25 cellular contexts compared by ENCODE assay signal in the genomic region with DNA sequence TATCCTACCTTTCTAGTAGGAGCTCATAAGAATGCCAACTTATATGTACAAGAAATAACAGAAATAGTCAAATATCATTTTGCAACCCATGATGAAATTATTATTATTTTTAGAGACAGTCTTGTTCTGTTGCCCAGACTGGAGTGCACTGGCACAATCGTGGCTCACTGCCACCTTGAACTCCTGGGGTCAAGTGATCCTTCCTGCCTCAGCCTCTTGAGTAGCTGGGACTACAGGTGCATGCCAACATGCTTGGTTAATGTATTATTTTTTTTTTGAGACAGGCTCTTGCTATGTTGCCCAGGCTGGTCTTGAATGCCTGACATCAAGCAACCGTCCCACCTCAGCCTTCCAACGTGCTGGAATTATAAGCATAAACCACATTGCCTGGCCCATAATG. TPM values are rescaled to one million over a fixed set of nuclear protein-coding genes. Genes with fewer than 3 reads are reported as not detected.
DNase-seq lines count a peak whose midpoint lies in the region; ATAC-seq, FAIRE-seq and TF ChIP-seq lines count a peak whose summit lies in the region.
"Had no signal": no experiment of that assay in that cellular context is flagged by ENCODE, and none has a peak within 500 bp of the region (broad histone marks: within the 10 kb centered on the region; RNA-seq: fewer than 3 reads in every experiment).

No MANE protein-coding gene starts in this region.

- H3K27ac Mint-ChIP-seq in activated T-cell treated with anti-CD3 and anti-CD28 coated beads, Interleukin-2, amount 50 U/mL, for 72 hours: peak overlapping the region; percentile 60
- peak overlapping the region; percentile 24 for H3K27ac Mint-ChIP-seq in activated naive CD8-positive, alpha-beta T cell
- peak overlapping the region; percentile 91 for H3K27ac Mint-ChIP-seq in stimulated activated memory B cell treated with anti-CD40 and anti-IgM and Interleukin-4, amounts not matched to agents 10 μg/mL and 1 μg/mL and 100 μg/mL, for 72 hours
- H3K27ac Mint-ChIP-seq: activated CD4-positive, alpha-beta memory T cell treated with anti-CD3 and anti-CD28 coated beads for 36 hours; activated naive CD8-positive, alpha-beta T cell treated with anti-CD3 and anti-CD28 coated beads, Interleukin-2, amount 10 ng/mL, durations not matched to agents 7 days and 5 days; T-helper 1 cell treated with Interleukin-12 subunit alpha and Interleukin-12 subunit beta and Interleukin-4 antibody, amounts not matched to agents 30 μg/mL and 1 μg/mL, for 36 hours had no signal

- H3K27me3 Mint-ChIP-seq in activated T-cell treated with anti-CD3 and anti-CD28 coated beads, Interleukin-2, amount 50 U/mL, for 72 hours (ENCODE audit: low read depth): no peaks in the 10 kb centered on the region
- no peaks in the 10 kb centered on the region for H3K27me3 Mint-ChIP-seq in activated naive CD8-positive, alpha-beta T cell
- no peaks in the 10 kb centered on the region for H3K27me3 Mint-ChIP-seq in stimulated activated memory B cell treated with anti-CD40 and anti-IgM and Interleukin-4, amounts not matched to agents 10 μg/mL and 1 μg/mL and 100 μg/mL, for 72 hours
- H3K27me3 Mint-ChIP-seq: activated CD4-positive, alpha-beta memory T cell treated with anti-CD3 and anti-CD28 coated beads for 36 hours; activated naive CD8-positive, alpha-beta T cell treated with anti-CD3 and anti-CD28 coated beads, Interleukin-2, amount 10 ng/mL, durations not matched to agents 7 days and 5 days; stimulated activated naive CD8-positive, alpha-beta T cell treated with anti-CD3 and anti-CD28 coated beads, Interleukin-15, Interleukin-2, amounts not matched to agents 100 ng/mL and 50 ng/mL, for 24 hours had no signal

- no peaks in the 10 kb centered on the region for H3K9me3 Mint-ChIP-seq in activated T-cell treated with anti-CD3 and anti-CD28 coated beads, Interleukin-2, amount 50 U/mL, for 72 hours
- no peaks in the 10 kb centered on the region for H3K9me3 Mint-ChIP-seq in activated naive CD8-positive, alpha-beta T cell (ENCODE audit: low read depth)
- no peaks in the 10 kb centered on the region for H3K9me3 Mint-ChIP-seq in stimulated activated memory B cell treated with anti-CD40 and anti-IgM and Interleukin-4, amounts not matched to agents 10 μg/mL and 1 μg/mL and 100 μg/mL, for 72 hours
- H3K9me3 Mint-ChIP-seq: activated CD4-positive, alpha-beta memory T cell treated with anti-CD3 and anti-CD28 coated beads for 36 hours; activated naive CD8-positive, alpha-beta T cell treated with anti-CD3 and anti-CD28 coated beads, Interleukin-2, amount 10 ng/mL, durations not matched to agents 7 days and 5 days; stimulated activated naive CD8-positive, alpha-beta T cell treated with anti-CD3 and anti-CD28 coated beads, Interleukin-15, Interleukin-2, amounts not matched to agents 100 ng/mL and 50 ng/mL, for 24 hours; T-helper 1 cell treated with Interleukin-12 subunit alpha and Interleukin-12 subunit beta and Interleukin-4 antibody, amounts not matched to agents 30 μg/mL and 1 μg/mL, for 36 hours had no signal

- ATAC-seq in activated T-cell treated with anti-CD3 and anti-CD28 coated beads, Interleukin-2, amount 50 U/mL, for 72 hours (replicated peaks in 1 of 2): no peak
- ATAC-seq in stimulated activated memory B cell treated with anti-CD40 and anti-IgM and Interleukin-4, amounts not matched to agents 10 μg/mL and 1 μg/mL and 100 μg/mL, for 72 hours: no peak
- no peak for ATAC-seq in omental fat pad (ENCODE audit: low FRiP score)
- ATAC-seq: left colon, PC-3 had no signal

- no peak overlapping the region for H3K4me3 Mint-ChIP-seq in activated T-cell treated with anti-CD3 and anti-CD28 coated beads, Interleukin-2, amount 50 U/mL, for 72 hours
- H3K4me3 Mint-ChIP-seq in activated naive CD8-positive, alpha-beta T cell: no peak overlapping the region
- no peak overlapping the region for H3K4me3 Mint-ChIP-seq in stimulated activated memory B cell treated with anti-CD40 and anti-IgM and Interleukin-4, amounts not matched to agents 10 μg/mL and 1 μg/mL and 100 μg/mL, for 72 hours
- H3K4me3 Mint-ChIP-seq: activated CD4-positive, alpha-beta memory T cell treated with anti-CD3 and anti-CD28 coated beads for 36 hours; activated naive CD8-positive, alpha-beta T cell treated with anti-CD3 and anti-CD28 coated beads, Interleukin-2, amount 10 ng/mL, durations not matched to agents 7 days and 5 days; T-helper 1 cell treated with Interleukin-12 subunit alpha and Interleukin-12 subunit beta and Interleukin-4 antibody, amounts not matched to agents 30 μg/mL and 1 μg/mL, for 36 hours had no signal

- H3K4me1 Mint-ChIP-seq in activated T-cell treated with anti-CD3 and anti-CD28 coated beads, Interleukin-2, amount 50 U/mL, for 72 hours (ENCODE audit: low read depth): peaks cover 48% of the 10 kb centered on the region
- peaks cover 28% of the 10 kb centered on the region for H3K4me1 Mint-ChIP-seq in activated naive CD8-positive, alpha-beta T cell (ENCODE audit: low read depth)
- peaks cover 31% of the 10 kb centered on the region for H3K4me1 Mint-ChIP-seq in stimulated activated memory B cell treated with anti-CD40 and anti-IgM and Interleukin-4, amounts not matched to agents 10 μg/mL and 1 μg/mL and 100 μg/mL, for 72 hours

- DNase-seq in activated T-cell treated with anti-CD3 and anti-CD28 coated beads, Interleukin-2, amount 50 U/mL, for 72 hours: no peak
- DNase-seq in activated T-cell treated with anti-CD3 and anti-CD28 coated beads, Interleukin-2, amount 50 U/mL, for 1 hour: no peak
- no peak for DNase-seq in GM19239 (ENCODE audit: insufficient read length, low spot score)
- no peak for DNase-seq in DMS 273 treated with DMSO at 0.1 percent for 48 hours (lab: John Stamatoyannopoulos, UW)
- DNase-seq in omental fat pad (ENCODE audit: low spot score): no peak
- DNase-seq in DMS79 treated with DMSO at 0.1 percent for 48 hours (lab: John Stamatoyannopoulos, UW): no peak
- DNase-seq: activated CD8-positive, alpha-beta memory T cell treated with anti-CD3 and anti-CD28 coated beads, Interleukin-2, amount 50 U/mL, for 48 hours; activated naive CD8-positive, alpha-beta T cell treated with anti-CD3 and anti-CD28 coated beads, Interleukin-2, amount 10 ng/mL, durations not matched to agents 7 days and 5 days; colonic mucosa; effector CD8-positive, alpha-beta T cell; GDM1; HCEC 1CT; left colon; NCI-H1436 treated with DMSO at 0.1 percent for 48 hours; NCI-H524; PC-3; SK-N-SH; small intestine; uterus had no signal

- peaks cover 14 to 25% of the 10 kb centered on the region in 2 donors for H3K36me3 Mint-ChIP-seq in activated T-cell treated with anti-CD3 and anti-CD28 coated beads, Interleukin-2, amount 50 U/mL, for 72 hours (ENCODE audit: insufficient read depth in 2 of 2)
- H3K36me3 Mint-ChIP-seq in activated naive CD8-positive, alpha-beta T cell: peaks cover 12% of the 10 kb centered on the region
- H3K36me3 Mint-ChIP-seq in stimulated activated memory B cell treated with anti-CD40 and anti-IgM and Interleukin-4, amounts not matched to agents 10 μg/mL and 1 μg/mL and 100 μg/mL, for 72 hours: peaks cover 66% of the 10 kb centered on the region

- peak; percentile 74 for FAIRE-seq in GM19239 (lab: Jason Lieb, UNC)
- FAIRE-seq: astrocyte, small intestine had no signal

- no peak for TF ChIP-seq CTCF in omental fat pad (IDR thresholded peaks at IDR 0.05)

RNA-seq across cellular contexts. Expression of gene TNPO3, which starts 44.8 kb away (rescaled TPM):
- 10 to 100 TPM; 62.0 to 81.4 TPM for total RNA-seq in activated T-cell treated with anti-CD3 and anti-CD28 coated beads, Interleukin-2, amount 50 U/mL, for 72 hours
- total RNA-seq in omental fat pad: 10 to 100 TPM; 34.1 to 45.9 (median 41.1) TPM

Comparison
In these comparisons a context has a peak if more than half of its experiments do, and no peak if none do; other contexts are left out.
1. H3K27ac Mint-ChIP-seq: peak in every context shown above with its lines; median percentile 91 in stimulated activated memory B cell treated with anti-CD40 and anti-IgM and Interleukin-4, amounts not matched to agents 10 μg/mL and 1 μg/mL and 100 μg/mL, for 72 hours; 60 in activated T-cell treated with anti-CD3 and anti-CD28 coated beads, Interleukin-2, amount 50 U/mL, for 72 hours; 24 in activated naive CD8-positive, alpha-beta T cell.